In the genomic region with DNA sequence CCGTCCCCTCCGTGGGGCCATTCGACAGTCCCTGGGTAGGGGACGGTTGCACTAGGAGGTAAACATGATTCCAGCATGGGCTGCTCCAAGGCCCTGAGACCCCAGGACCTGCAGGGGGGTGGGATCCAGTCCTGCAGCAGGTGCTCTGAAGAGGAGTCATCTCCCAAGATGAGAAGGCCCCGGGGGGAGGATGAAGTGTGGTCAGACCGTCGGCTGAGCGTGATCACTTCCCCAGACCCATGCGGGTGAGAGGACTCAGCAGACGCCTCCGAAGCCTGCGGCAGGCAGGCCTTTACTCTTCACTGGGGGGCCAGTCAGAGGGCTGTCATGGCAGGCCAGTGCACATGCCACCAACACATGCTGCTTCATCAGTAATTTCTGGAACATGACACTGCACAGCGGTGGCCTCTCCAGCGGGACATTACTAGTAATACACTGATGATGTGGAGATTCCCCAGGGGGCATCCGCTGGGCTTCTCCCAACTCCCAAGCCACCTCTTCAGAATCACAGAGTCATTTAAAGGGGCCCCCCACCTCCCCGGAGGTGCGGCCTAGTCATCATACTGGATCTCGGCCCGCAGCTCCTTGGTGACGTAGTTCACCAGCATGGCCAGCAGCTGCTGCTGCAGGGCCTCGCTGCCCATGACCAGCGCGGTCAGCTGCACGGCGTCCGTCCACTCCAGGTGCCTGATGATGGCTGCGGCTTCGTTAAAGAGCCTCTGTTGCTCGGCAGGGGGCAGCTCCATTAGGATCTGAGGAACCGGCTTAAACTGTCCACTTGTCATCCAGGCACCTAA, we compare ENCODE assay signal across 21 cellular contexts. TPM values are rescaled to one million over a fixed set of nuclear protein-coding genes. Genes with fewer than 3 reads are reported as not detected.
"Had no signal": no experiment of that assay in that cellular context is flagged by ENCODE, and none has a peak within 500 bp of the region (broad histone marks: within the 10 kb centered on the region; RNA-seq: fewer than 3 reads in every experiment).

No MANE protein-coding gene starts in this region.

- H3K4me1 ChIP-seq: prostate gland, thyroid gland, uterus had no signal

- H3K27me3 ChIP-seq: esophagus muscularis mucosa, thyroid gland, uterus had no signal

- H3K27ac ChIP-seq: esophagus muscularis mucosa, prostate gland, thyroid gland, uterus had no signal

- H3K27ac Mint-ChIP-seq: activated T-helper 17 cell treated with anti-CD3 and anti-CD28 coated beads, Interleukin-2, amount 50 U/mL, for 72 hours; dendritic cell treated with granulocyte-macrophage colony-stimulating factor and Interleukin-4, amounts not matched to agents 40 ng/mL and 50 ng/mL, for 4 days; immature natural killer cell; T-cell; WTC11 had no signal

- H3K4me1 Mint-ChIP-seq: WTC11 had no signal

- H3K9me3 ChIP-seq: esophagus muscularis mucosa, prostate gland, thyroid gland, uterus had no signal

- DNase-seq: activated CD4-positive, alpha-beta T cell treated with anti-CD3 and anti-CD28 coated beads for 36 hours; activated CD4-positive, alpha-beta T cell treated with anti-CD3 and anti-CD28 coated beads, Interleukin-2, amount 50 U/mL, for 48 hours; activated naive CD4-positive, alpha-beta T cell treated with Interleukin-2 at 50 U/mL for 16 hours; activated T-cell treated with anti-CD3 and anti-CD28 coated beads for 4 hours; cerebellar nuclear complex; effector CD8-positive, alpha-beta T cell; immature natural killer cell; left ventricle myocardium superior; stimulated activated naive CD4-positive, alpha-beta T cell; T-cell; thyroid gland; uterus had no signal

- H3K27me3 Mint-ChIP-seq: activated CD4-positive, alpha-beta T cell treated with anti-CD3 and anti-CD28 coated beads for 36 hours; activated T-helper 17 cell treated with anti-CD3 and anti-CD28 coated beads, Interleukin-2, amount 50 U/mL, for 72 hours; dendritic cell treated with granulocyte-macrophage colony-stimulating factor and Interleukin-4, amounts not matched to agents 40 ng/mL and 50 ng/mL, for 4 days; T-cell had no signal

- H3K4me3 Mint-ChIP-seq: activated CD4-positive, alpha-beta T cell treated with anti-CD3 and anti-CD28 coated beads for 36 hours; activated T-helper 17 cell treated with anti-CD3 and anti-CD28 coated beads, Interleukin-2, amount 50 U/mL, for 72 hours; dendritic cell treated with granulocyte-macrophage colony-stimulating factor and Interleukin-4, amounts not matched to agents 40 ng/mL and 50 ng/mL, for 4 days; immature natural killer cell; T-cell; WTC11 had no signal

- ATAC-seq: activated CD4-positive, alpha-beta T cell treated with anti-CD3 and anti-CD28 coated beads for 36 hours; activated T-helper 17 cell treated with anti-CD3 and anti-CD28 coated beads, Interleukin-2, amount 50 U/mL, for 72 hours; left ventricle myocardium superior; sciatic nerve; T-cell; WTC11 had no signal

- H3K36me3 ChIP-seq: prostate gland, uterus had no signal

- H3K4me3 ChIP-seq: esophagus muscularis mucosa, prostate gland, thyroid gland, uterus had no signal

- H3K9me3 Mint-ChIP-seq: activated T-helper 17 cell treated with anti-CD3 and anti-CD28 coated beads, Interleukin-2, amount 50 U/mL, for 72 hours; dendritic cell treated with granulocyte-macrophage colony-stimulating factor and Interleukin-4, amounts not matched to agents 40 ng/mL and 50 ng/mL, for 4 days; immature natural killer cell; T-cell; WTC11 had no signal

- FAIRE-seq: bronchial epithelial cell, endothelial cell of umbilical vein had no signal

RNA-seq across cellular contexts. Expression of a gene that starts 37.1 kb away (rescaled TPM):
- polyA plus RNA-seq: neural cell had no signal
